25 cellular contexts compared by ENCODE assay signal in genomic region chr12:19034937-19035336, GRCh38.
DNase-seq lines count a peak whose midpoint lies in the region; ATAC-seq, FAIRE-seq and TF ChIP-seq lines count a peak whose summit lies in the region.
"Had no signal": no experiment of that assay in that cellular context is flagged by ENCODE, and none has a peak within 500 bp of the region (broad histone marks: within the 10 kb centered on the region; RNA-seq: fewer than 3 reads in every experiment).

No MANE protein-coding gene starts in this region.

- H3K4ac ChIP-seq in neuronal stem cell (ENCODE audit: low read length) = no peak overlapping the region

- H3K36me3 ChIP-seq in left ventricle myocardium inferior = no peaks in the 10 kb centered on the region
- no peaks in the 10 kb centered on the region for H3K36me3 ChIP-seq in right atrium auricular region
- H3K36me3 ChIP-seq in esophagus muscularis mucosa = no peaks in the 10 kb centered on the region
- H3K36me3 ChIP-seq in neuronal stem cell (replicated peaks in 1 of 2; ENCODE audit: control insufficient read depth in 2 of 2, insufficient read depth in 2 of 2, low read length in 2 of 2) = no peaks in the 10 kb centered on the region
- H3K36me3 ChIP-seq: BE2C; BLaER1 treated with 17β-estradiol and CSF1 and Interleukin-3, amounts not matched to agents 10 nM and 100 nM had no signal

- H2AK5ac ChIP-seq in neuronal stem cell (ENCODE audit: low read depth, low read length) = no peak overlapping the region

- DNase-seq in left ventricle myocardium inferior (no peak), right atrium auricular region (ENCODE audit: low spot score) (no peak), esophagus muscularis mucosa (ENCODE audit: extremely low spot score) (peak; percentile 60), neuronal stem cell (ENCODE audit: low spot score) (no peak), HTR-8/SVneo (ENCODE audit: insufficient read length, low spot score) (no peak), HEK293T (ENCODE audit: extremely low spot score) (no peak)
- DNase-seq: AML-193; BE2C; CD4-positive, alpha-beta T cell; CD8-positive, alpha-beta memory T cell; DMS 273 treated with DMSO at 0.1 percent for 48 hours; DMS79; GDM1; H9; HFFc6 had no signal

- H3K18ac ChIP-seq in neuronal stem cell (ENCODE audit: low read length) = no peak overlapping the region

- ATAC-seq in HG03469 (IDR thresholded peaks at IDR 0.05; ENCODE audit: unreplicated experiment) = no peak
- ATAC-seq: GM12878, GM23338, HCT116 had no signal

- no peak overlapping the region for H3K14ac ChIP-seq in neuronal stem cell (ENCODE audit: low read length)

- H3K27ac ChIP-seq in left ventricle myocardium inferior (replicated peaks) (peak overlapping the region; percentile 90), right atrium auricular region (no peak overlapping the region), esophagus muscularis mucosa (replicated peaks in 1 of 4) (peak overlapping the region; percentile 8 to 80 (median 72)), neuronal stem cell (replicated peaks; ENCODE audit: low read length) (no peak overlapping the region)
- H3K27ac ChIP-seq: 22Rv1; BLaER1 treated with 17β-estradiol and CSF1 and Interleukin-3, amounts not matched to agents 10 nM and 100 nM had no signal

- H3K4me1 ChIP-seq in left ventricle myocardium inferior (peaks cover 33% of the 10 kb centered on the region), right atrium auricular region (peaks cover 0 to 15% of the 10 kb centered on the region in 2 donors), esophagus muscularis mucosa (peaks cover 6 to 67% (median 60%) of the 10 kb centered on the region in 4 donors), neuronal stem cell (ENCODE audit: control insufficient read depth in 2 of 2, insufficient read depth in 1 of 2, low read depth in 1 of 2, low read length in 2 of 2) (peaks cover 1 to 3% of the 10 kb centered on the region in 2 donors)
- H3K4me1 ChIP-seq: BE2C; BLaER1 treated with 17β-estradiol and CSF1 and Interleukin-3, amounts not matched to agents 10 nM and 100 nM had no signal

- CTCF ChIA-PET in HEK293T (lab: Yijun Ruan, JAX) = no interaction called here

- H4K8ac ChIP-seq in neuronal stem cell (ENCODE audit: low read depth, low read length) = no peak overlapping the region

- intact Hi-C loops in left ventricle myocardium inferior (cut with micrococcal nuclease) = loop anchor here (10.0 kb wide), 2 partner anchors 150 to 280 kb away; no protein-coding TSS in a partner anchor
- intact Hi-C loops in esophagus muscularis mucosa (cut with DNase I) = no loop called here

- POLR2A ChIA-PET in HEK293T (lab: Yijun Ruan, JAX) = no interaction called here

- no peak overlapping the region for H2BK15ac ChIP-seq in neuronal stem cell (ENCODE audit: low read length)

- TF ChIP-seq EP300 in Ishikawa (IDR thresholded peaks at IDR 0.05; ENCODE audit: borderline replicate concordance) = no peak
- no peak for TF ChIP-seq EP300 in esophagus muscularis mucosa (IDR thresholded peaks at IDR 0.05)

- H3K9me3 ChIP-seq in left ventricle myocardium inferior (replicated peaks) (peaks cover 12% of the 10 kb centered on the region), right atrium auricular region (no peaks in the 10 kb centered on the region), esophagus muscularis mucosa (peaks cover 0 to 6% (median 0%) of the 10 kb centered on the region in 4 donors), neuronal stem cell (replicated peaks in 1 of 2; ENCODE audit: control insufficient read depth in 2 of 2, insufficient read depth in 1 of 2, low read depth in 1 of 2, low read length in 2 of 2) (peaks cover 3 to 25% of the 10 kb centered on the region in 2 donors)
- H3K9me3 ChIP-seq: BE2C had no signal

- no peak for TF ChIP-seq RAD21 in Ishikawa (IDR thresholded peaks at IDR 0.05; ENCODE audit: low read depth)

- H3K27me3 ChIP-seq in left ventricle myocardium inferior (ENCODE audit: low read depth) (no peaks in the 10 kb centered on the region), right atrium auricular region (no peaks in the 10 kb centered on the region), esophagus muscularis mucosa (no peaks in the 10 kb centered on the region), neuronal stem cell (ENCODE audit: control insufficient read depth in 3 of 3, insufficient read depth in 3 of 3, low read depth in 1 of 3, low read length in 3 of 3) (no peaks in the 10 kb centered on the region)
- H3K27me3 ChIP-seq: BE2C; BLaER1 treated with 17β-estradiol and CSF1 and Interleukin-3, amounts not matched to agents 10 nM and 100 nM had no signal

- FAIRE-seq in HTR-8/SVneo (lab: Jason Lieb, UNC) = no peak
- FAIRE-seq: A204.1, D721Med, GM12878, GM19239 had no signal

- no peaks in the 10 kb centered on the region for H3K79me1 ChIP-seq in neuronal stem cell (ENCODE audit: low read depth, low read length)

- H2BK5ac ChIP-seq in neuronal stem cell (ENCODE audit: low read length) = no peak overlapping the region

- H2BK120ac ChIP-seq in neuronal stem cell (ENCODE audit: low read depth, low read length) = no peak overlapping the region

- WGBS in esophagus muscularis mucosa = 63% methylated on average over 2 of the region's 2 CpGs
- WGBS in neuronal stem cell (ENCODE audit: extremely low coverage in 2 of 2, insufficient read length in 2 of 2, insufficient replicate concordance in 1 of 2), 2 donors = no CpG with 5 or more reads among the region's 2 CpGs

- H3K9ac ChIP-seq in neuronal stem cell (ENCODE audit: low read depth, low read length, poor library complexity) = no peak overlapping the region
- H3K9ac ChIP-seq: BLaER1 treated with 17β-estradiol and CSF1 and Interleukin-3, amounts not matched to agents 10 nM and 100 nM had no signal

- H3K4me3 ChIP-seq in left ventricle myocardium inferior (no peak overlapping the region), right atrium auricular region (no peak overlapping the region), esophagus muscularis mucosa (no peak overlapping the region), neuronal stem cell (ENCODE audit: low read length in 2 of 2) (no peak overlapping the region)
- H3K4me3 ChIP-seq: BLaER1 treated with 17β-estradiol and CSF1 and Interleukin-3, amounts not matched to agents 10 nM and 100 nM; GM12878; GM23338 had no signal

- H2BK12ac ChIP-seq in neuronal stem cell (ENCODE audit: low read length) = no peak overlapping the region

- H2AFZ ChIP-seq in neuronal stem cell (ENCODE audit: low read length) = peak overlapping the region; percentile 7
- H2AFZ ChIP-seq: GM23338 had no signal

- H4K91ac ChIP-seq in neuronal stem cell (ENCODE audit: low read depth, low read length, poor library complexity) = no peak overlapping the region

- H3K23ac ChIP-seq in neuronal stem cell (ENCODE audit: low read depth, low read length, poor library complexity) = no peak overlapping the region

- no peak overlapping the region for H3K4me2 ChIP-seq in neuronal stem cell (ENCODE audit: insufficient read depth, low read length, poor library complexity, severe bottlenecking)
- H3K4me2 ChIP-seq: BLaER1 treated with 17β-estradiol and CSF1 and Interleukin-3, amounts not matched to agents 10 nM and 100 nM; GM23338 had no signal

- no peak for TF ChIP-seq CTCF in left ventricle myocardium inferior (IDR thresholded peaks at IDR 0.05; ENCODE audit: borderline replicate concordance)
- TF ChIP-seq CTCF in right atrium auricular region (IDR thresholded peaks at IDR 0.05) = no peak
- TF ChIP-seq CTCF in esophagus muscularis mucosa (IDR thresholded peaks at IDR 0.05) = no peak

- no peak for TF ChIP-seq POLR2A in esophagus muscularis mucosa (IDR thresholded peaks at IDR 0.05; ENCODE audit: low read depth)

TF ChIP-seq in Ishikawa, 13 proteins besides CTCF, POLR2A, EP300 and RAD21:
- no peak for TF ChIP-seq TAF1 (IDR thresholded peaks at IDR 0.05; ENCODE audit: low read depth)
- no peak for TF ChIP-seq TCF12 (IDR thresholded peaks at IDR 0.05; ENCODE audit: low read depth)
- no peak for TF ChIP-seq FOXM1 (IDR thresholded peaks at IDR 0.05; ENCODE audit: borderline replicate concordance, low read depth)
- TF ChIP-seq USF1 (IDR thresholded peaks at IDR 0.05) = peak; percentile 30; the same call in 1 of the 2 replicates
TF ChIP-seq in Ishikawa: peak in this region for 1.

TF ChIP-seq in HEK293T, 16 proteins besides CTCF, POLR2A, EP300 and RAD21:
- no peak for TF ChIP-seq HDGF (IDR thresholded peaks at IDR 0.05; ENCODE audit: borderline replicate concordance)
- TF ChIP-seq FOXA1 (IDR thresholded peaks at IDR 0.05) = no peak
- TF ChIP-seq CTBP1 (IDR thresholded peaks at IDR 0.05; ENCODE audit: borderline replicate concordance) = no peak
- no peak for TF ChIP-seq TARDBP (IDR thresholded peaks at IDR 0.05)
- TF ChIP-seq LEF1 (IDR thresholded peaks at IDR 0.05; ENCODE audit: borderline replicate concordance) = no peak
- TF ChIP-seq, protein P1, sequence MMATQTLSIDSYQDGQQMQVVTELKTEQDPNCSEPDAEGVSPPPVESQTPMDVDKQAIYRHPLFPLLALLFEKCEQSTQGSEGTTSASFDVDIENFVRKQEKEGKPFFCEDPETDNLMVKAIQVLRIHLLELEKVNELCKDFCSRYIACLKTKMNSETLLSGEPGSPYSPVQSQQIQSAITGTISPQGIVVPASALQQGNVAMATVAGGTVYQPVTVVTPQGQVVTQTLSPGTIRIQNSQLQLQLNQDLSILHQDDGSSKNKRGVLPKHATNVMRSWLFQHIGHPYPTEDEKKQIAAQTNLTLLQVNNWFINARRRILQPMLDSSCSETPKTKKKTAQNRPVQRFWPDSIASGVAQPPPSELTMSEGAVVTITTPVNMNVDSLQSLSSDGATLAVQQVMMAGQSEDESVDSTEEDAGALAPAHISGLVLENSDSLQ (IDR thresholded peaks at IDR 0.05) = no peak
- TF ChIP-seq NFRKB (IDR thresholded peaks at IDR 0.05) = no peak
- TF ChIP-seq ELF4 (IDR thresholded peaks at IDR 0.05) = no peak
- TF ChIP-seq ZNF384 (IDR thresholded peaks at IDR 0.05) = no peak
- TF ChIP-seq SP1 (IDR thresholded peaks at IDR 0.05) = no peak
- TF ChIP-seq BHLHE40 (IDR thresholded peaks at IDR 0.05; ENCODE audit: borderline replicate concordance) = no peak
- no peak for TF ChIP-seq SUZ12 (IDR thresholded peaks at IDR 0.05)
- no peak for TF ChIP-seq FOXM1 (IDR thresholded peaks at IDR 0.05; ENCODE audit: borderline replicate concordance)
- TF ChIP-seq ARNT (IDR thresholded peaks at IDR 0.05) = no peak

Comparison
In these comparisons a context has a peak if more than half of its experiments do, and no peak if none do; other contexts are left out.
1. H3K27ac ChIP-seq: peak in left ventricle myocardium inferior (single experiment) and esophagus muscularis mucosa (4 of 4); none in right atrium auricular region (0 of 2) and neuronal stem cell (single experiment).